Comparison of ENCODE assay signal across 8 cellular contexts in genomic region chr11:73236879-73237278, GRCh38. TPM values are rescaled to one million over a fixed set of nuclear protein-coding genes. Genes with fewer than 3 reads are reported as not detected.
DNase-seq lines count a peak whose midpoint lies in the region; ATAC-seq and TF ChIP-seq lines count a peak whose summit lies in the region.

No MANE protein-coding gene starts in this region.

- no peaks in the 10 kb centered on the region for H3K9me3 ChIP-seq in Panc1 (ENCODE audit: control insufficient read depth, insufficient read depth, low read depth, low read length)

- no peak overlapping the region for H3K18ac ChIP-seq in mesendoderm (ENCODE audit: low read length)

- no peak overlapping the region for H3K9ac ChIP-seq in mesendoderm (ENCODE audit: low read length)

- peak; percentile 79 for TF ChIP-seq CTCF in GM12864 (IDR thresholded peaks at IDR 0.05; ENCODE audit: low read depth, low read length, missing control alignments)
- TF ChIP-seq CTCF in Panc1 (IDR thresholded peaks at IDR 0.05): no peak; the same call in 1 of the 2 replicates
- peak in 51 of 56 donors; percentile 9 to 63 (median 44) for TF ChIP-seq CTCF in dorsolateral prefrontal cortex (IDR thresholded peaks at IDR 0.05 in 54 of 56, conservative IDR thresholded peaks at IDR 0.05 in 2 of 56; ENCODE audit: low read depth in 1 of 56, partially characterized antibody in 56 of 56)

- POLR2A ChIA-PET in Panc1 (lab: Charles Lee): interaction anchor here (0.7 kb wide), 1 partner anchor 583 kb away, joined by 3 read pairs; no protein-coding TSS in a partner anchor

- H4K5ac ChIP-seq in mesendoderm (ENCODE audit: low read length): no peak overlapping the region

- no peak overlapping the region for H2BK5ac ChIP-seq in mesendoderm (ENCODE audit: low read length)

- H3K79me2 ChIP-seq in mesendoderm (ENCODE audit: control insufficient read depth, insufficient read depth, low read length): no peaks in the 10 kb centered on the region

- H3K4me2 ChIP-seq in mesendoderm (ENCODE audit: low read length): no peak overlapping the region

- H3K23ac ChIP-seq in mesendoderm (ENCODE audit: low read length): no peak overlapping the region

- no peak overlapping the region for H2BK120ac ChIP-seq in mesendoderm (ENCODE audit: low read depth, low read length)

- no peaks in the 10 kb centered on the region for H3K4me1 ChIP-seq in Panc1 (ENCODE audit: control insufficient read depth, insufficient read depth, low read length)
- no peaks in the 10 kb centered on the region for H3K4me1 ChIP-seq in mesendoderm (ENCODE audit: control insufficient read depth, low read depth, low read length)

- CTCF ChIA-PET in Panc1 (lab: Charles Lee): interaction anchor here (0.6 to 1.6 kb wide), 5 partner anchors 24 to 99 kb away, joined by 3 to 6 read pairs (median 4); no protein-coding TSS in a partner anchor

- H3K56ac ChIP-seq in mesendoderm (ENCODE audit: low read length): no peak overlapping the region

- no CpG with 5 or more reads among the region's 5 CpGs for WGBS in mesendoderm (ENCODE audit: extremely low coverage, insufficient coverage, low lambda C conversion rate)

- in situ Hi-C loops in ACHN (cut with HindIII; ENCODE audit: low pct_ligation_motif_present, low pct_unique_long_range_greater_than_20kb, low sequenced_read_pairs) (no loop called here), Panc1 (cut with HindIII; ENCODE audit: low pct_unique_long_range_greater_than_20kb, low sequenced_read_pairs) (no loop called here)

- no peak overlapping the region for H3K4ac ChIP-seq in mesendoderm (ENCODE audit: low read depth, low read length)

- DNase-seq in ACHN: peak; percentile 46
- DNase-seq in GM12864 (ENCODE audit: low read depth): no peak
- peak; percentile 41 for DNase-seq in Panc1 (ENCODE audit: low read depth, low spot score)
- peak in 2 of 10 donors; percentile 13 to 31 for DNase-seq in dorsolateral prefrontal cortex
- peak; percentile 77 for DNase-seq in mesendoderm
- DNase-seq in T-helper 9 cell: no peak

- H3K79me1 ChIP-seq in mesendoderm (ENCODE audit: low read length): no peaks in the 10 kb centered on the region

- H3K4me3 ChIP-seq in GM12864 (ENCODE audit: low read depth, low read length) (no peak overlapping the region), Panc1 (ENCODE audit: low read depth in 2 of 2, low read length in 2 of 2) (no peak overlapping the region), dorsolateral prefrontal cortex (no peak overlapping the region), mesendoderm (ENCODE audit: low read length) (no peak overlapping the region)

- no peak overlapping the region for H4K8ac ChIP-seq in mesendoderm (ENCODE audit: low read depth, low read length)

- H2AK5ac ChIP-seq in mesendoderm (ENCODE audit: low read length): no peak overlapping the region

- intact Hi-C loops in Panc1 (cut with micrococcal nuclease; ENCODE audit: unreplicated experiment): no loop called here
- intact Hi-C loops in dorsolateral prefrontal cortex (cut with DNase I): loop anchor here in 1 of 2 donors (5.0 to 10.0 kb wide), 2 partner anchors 50 to 402 kb away; no protein-coding TSS in a partner anchor

- ATAC-seq in Panc1: 0 out of 2 replicates have a peak, but pooled peaks have one; percentile 43
- no peak for ATAC-seq in GM19397 (IDR thresholded peaks at IDR 0.05; ENCODE audit: unreplicated experiment)
- no peak for ATAC-seq in GM21786 (IDR thresholded peaks at IDR 0.05; ENCODE audit: unreplicated experiment)

- H2BK15ac ChIP-seq in mesendoderm (replicated peaks; ENCODE audit: low read depth): no peak overlapping the region

- H3K36me3 ChIP-seq in Panc1 (ENCODE audit: control insufficient read depth, insufficient read depth, low read length) (no peaks in the 10 kb centered on the region), mesendoderm (ENCODE audit: control insufficient read depth, insufficient read depth, low read length) (no peaks in the 10 kb centered on the region)

- H3K27me3 ChIP-seq in Panc1 (ENCODE audit: control insufficient read depth, insufficient read depth, low read length) (no peaks in the 10 kb centered on the region), dorsolateral prefrontal cortex (no peaks in the 10 kb centered on the region), mesendoderm (ENCODE audit: insufficient read depth, low read length, poor library complexity) (no peaks in the 10 kb centered on the region)

- H3K27ac ChIP-seq in Panc1 (ENCODE audit: low read length) (no peak overlapping the region), dorsolateral prefrontal cortex (no peak overlapping the region), mesendoderm (ENCODE audit: low read depth, low read length) (no peak overlapping the region)

- no TSS peak for BruUV-seq in Panc1 (replicated peaks; lab: Mats Ljungman, UMichigan)

RNA-seq across cellular contexts. Expression of gene P2RY2, which starts 18.8 kb away (rescaled TPM):
- total RNA-seq in Panc1 (2021; ENCODE audit: unreplicated experiment): 2.4 TPM
- 2.0 TPM for polyA plus RNA-seq in Panc1 (2012; ENCODE audit: insufficient read length)
- 1 to 10 TPM in 94 of 120 experiments, under 1 TPM in 25, not detected in 1; 0.28 to 5.8 (median 1.6) TPM for total RNA-seq in dorsolateral prefrontal cortex
- 0.69 TPM for polyA plus RNA-seq in mesendoderm (2013, experiment 1 of 2)
- 0.78 TPM for polyA plus RNA-seq in mesendoderm (2013, experiment 2 of 2)

RNA-seq across cellular contexts. Expression of gene P2RY6, which starts 35.3 kb away (rescaled TPM):
- total RNA-seq in Panc1 (2021; ENCODE audit: unreplicated experiment) (0.59 TPM), dorsolateral prefrontal cortex (10 to 100 TPM in 4 of 120 experiments, 1 to 10 TPM in 93, under 1 TPM in 22, not detected in 1; 0.36 to 14.3 (median 1.8) TPM)
- 0.45 TPM for polyA plus RNA-seq in Panc1 (2012; ENCODE audit: insufficient read length)
- polyA plus RNA-seq in mesendoderm (2013, experiment 1 of 2): 0.03 TPM
- polyA plus RNA-seq in mesendoderm (2013, experiment 2 of 2): 0.07 TPM

Comparison
In these comparisons a context has a peak if more than half of its experiments do, and no peak if none do; other contexts are left out.
1. DNase-seq: peak in ACHN (single experiment), Panc1 (single experiment) and mesendoderm (single experiment); none in GM12864 (single experiment) and T-helper 9 cell (single experiment).